9 cellular contexts compared by ENCODE assay signal in genomic region chr1:151007853-151008243, GRCh38. TPM values are rescaled to one million over a fixed set of nuclear protein-coding genes. Genes with fewer than 3 reads are reported as not detected.
DNase-seq lines count a peak whose midpoint lies in the region; ATAC-seq, FAIRE-seq and TF ChIP-seq lines count a peak whose summit lies in the region.
"Had no signal": no experiment of that assay in that cellular context is flagged by ENCODE, and none has a peak within 500 bp of the region (broad histone marks: within the 10 kb centered on the region; RNA-seq: fewer than 3 reads in every experiment).

No MANE protein-coding gene starts in this region.

- H3K27me3 Mint-ChIP-seq in activated T-cell treated with anti-CD3 and anti-CD28 coated beads, Interleukin-2, amount 50 U/mL, for 24 hours = no peaks in the 10 kb centered on the region

- H3K9ac ChIP-seq in adipocyte (ENCODE audit: low read length) = peak overlapping the region; percentile 96

- TF ChIP-seq CTCF in lower lobe of right lung (IDR thresholded peaks at IDR 0.05) = no peak
- TF ChIP-seq CTCF in tibial artery (IDR thresholded peaks at IDR 0.05) = no peak

- ATAC-seq in lower lobe of right lung = no peak

- H3K4me1 ChIP-seq in adipocyte (ENCODE audit: control insufficient read depth, insufficient read depth, low read length) (peaks cover 55% of the 10 kb centered on the region), lower lobe of right lung (peaks cover 80% of the 10 kb centered on the region), tibial artery (peaks cover 0 to 59% (median 55%) of the 10 kb centered on the region in 4 donors)

- intact Hi-C loops in lower lobe of right lung (cut with DNase I) (no loop called here), tibial artery (cut with DNase I; ENCODE audit: low total_unique reads) (loop anchor here (10.0 kb wide), 1 partner anchor 453 kb away; no protein-coding TSS in a partner anchor)

- FAIRE-seq in GM12891 (lab: Jason Lieb, UNC) = no peak

- no peaks in the 10 kb centered on the region for H3K9me3 ChIP-seq in adipocyte (ENCODE audit: control insufficient read depth, low read length)
- no peaks in the 10 kb centered on the region for H3K9me3 ChIP-seq in lower lobe of right lung
- no peaks in the 10 kb centered on the region for H3K9me3 ChIP-seq in tibial artery

- H3K27ac Mint-ChIP-seq in activated T-cell treated with anti-CD3 and anti-CD28 coated beads, Interleukin-2, amount 50 U/mL, for 24 hours = peak overlapping the region; percentile 94

- no peaks in the 10 kb centered on the region for H3K27me3 ChIP-seq in adipocyte (replicated peaks; ENCODE audit: control insufficient read depth, insufficient read depth, low read length)
- no peaks in the 10 kb centered on the region for H3K27me3 ChIP-seq in lower lobe of right lung (ENCODE audit: low read depth)
- H3K27me3 ChIP-seq in tibial artery = no peaks in the 10 kb centered on the region

- peak overlapping the region; percentile 99 for H3K4me3 ChIP-seq in adipocyte (ENCODE audit: low read length)
- peak overlapping the region; percentile 78 for H3K4me3 ChIP-seq in lower lobe of right lung
- peak overlapping the region; percentile 70 to 89 for H3K4me3 ChIP-seq in tibial artery

- DNase-seq in activated T-cell treated with anti-CD3 and anti-CD28 coated beads, Interleukin-2, amount 50 U/mL, for 24 hours = no peak
- no peak for DNase-seq in activated T-cell treated with anti-CD3 and anti-CD28 coated beads, Interleukin-2, amount 50 U/mL, for 48 hours
- DNase-seq in adipocyte (ENCODE audit: low read depth) (no peak), lower lobe of right lung (no peak), tibial artery (no peak), kidney glomerular epithelial cell (lab: John Stamatoyannopoulos, UW) (no peak), GM12891 (ENCODE audit: insufficient read length, low spot score) (no peak), NCI-H524 treated with DMSO at 0.1 percent for 48 hours (lab: John Stamatoyannopoulos, UW) (no peak)

- peak overlapping the region; percentile 95 for H3K4me3 Mint-ChIP-seq in activated T-cell treated with anti-CD3 and anti-CD28 coated beads, Interleukin-2, amount 50 U/mL, for 24 hours

- no peak for TF ChIP-seq POLR2A in GM12891 (IDR thresholded peaks at IDR 0.05; ENCODE audit: low read depth, low read length)

- H3K4me1 Mint-ChIP-seq in activated T-cell treated with anti-CD3 and anti-CD28 coated beads, Interleukin-2, amount 50 U/mL, for 24 hours (ENCODE audit: low read depth) = peaks cover 84% of the 10 kb centered on the region

- H3K27ac ChIP-seq in lower lobe of right lung = peak overlapping the region; percentile 91
- peak overlapping the region; percentile 85 to 89 for H3K27ac ChIP-seq in tibial artery

- H3K36me3 Mint-ChIP-seq in activated T-cell treated with anti-CD3 and anti-CD28 coated beads, Interleukin-2, amount 50 U/mL, for 24 hours (ENCODE audit: low read depth) = peaks cover 22% of the 10 kb centered on the region

- H3K36me3 ChIP-seq in adipocyte (ENCODE audit: control insufficient read depth, insufficient read depth, low read length, severe bottlenecking) (no peaks in the 10 kb centered on the region), lower lobe of right lung (no peaks in the 10 kb centered on the region), tibial artery (peaks cover 0 to 3% (median 0%) of the 10 kb centered on the region in 3 donors)

- H3K9me3 Mint-ChIP-seq in activated T-cell treated with anti-CD3 and anti-CD28 coated beads, Interleukin-2, amount 50 U/mL, for 24 hours = no peaks in the 10 kb centered on the region

TF ChIP-seq in GM12891, 5 proteins besides CTCF, POLR2A, EP300 and RAD21:
- no peak for TF ChIP-seq PAX5 (IDR thresholded peaks at IDR 0.05; ENCODE audit: insufficient read depth, low read length, severe bottlenecking)
- TF ChIP-seq TAF1 (IDR thresholded peaks at IDR 0.05; ENCODE audit: low read depth, low read length) = no peak
- no peak for TF ChIP-seq SPI1 (IDR thresholded peaks at IDR 0.05; ENCODE audit: low read depth, low read length)
- TF ChIP-seq POLR2AphosphoS5 (IDR thresholded peaks at IDR 0.05; ENCODE audit: low read depth, low read length) = no peak
- TF ChIP-seq POU2F2 (IDR thresholded peaks at IDR 0.05; ENCODE audit: low read depth, low read length) = no peak

RNA-seq across cellular contexts. Expression of gene PRUNE1, which starts 0.4 kb away (rescaled TPM):
- 21.4 TPM for total RNA-seq in lower lobe of right lung
- polyA plus RNA-seq in GM12891 (2012; ENCODE audit: low read depth, missing spikeins) = 7.0 TPM

RNA-seq across cellular contexts. Expression of gene MINDY1, which starts 1.1 kb away (rescaled TPM):
- 27.8 TPM for total RNA-seq in lower lobe of right lung
- 4.9 TPM for polyA plus RNA-seq in GM12891 (2012; ENCODE audit: low read depth, missing spikeins)

RNA-seq across cellular contexts. Expression of gene ANXA9, which starts 25.8 kb away (rescaled TPM):
- 0.68 TPM for total RNA-seq in lower lobe of right lung
- polyA plus RNA-seq in GM12891 (2012; ENCODE audit: low read depth, missing spikeins) = 0.62 TPM
- total RNA-seq: Daoy had no signal

RNA-seq across cellular contexts. Expression of gene BNIPL, which starts 28.5 kb away (rescaled TPM):
- total RNA-seq in lower lobe of right lung = 8.2 TPM
- polyA plus RNA-seq in GM12891 (2012; ENCODE audit: low read depth, missing spikeins) = 0.31 TPM

RNA-seq across cellular contexts. Expression of gene CERS2, which starts 33.2 kb away (rescaled TPM):
- 297 TPM for total RNA-seq in lower lobe of right lung
- 24.9 TPM for polyA plus RNA-seq in GM12891 (2012; ENCODE audit: low read depth, missing spikeins)
